17 cellular contexts compared by ENCODE assay signal in genomic region chr21:39220150-39220549, GRCh38. TPM values are rescaled to one million over a fixed set of nuclear protein-coding genes. Genes with fewer than 3 reads are reported as not detected.
DNase-seq lines count a peak whose midpoint lies in the region; ATAC-seq and TF ChIP-seq lines count a peak whose summit lies in the region.
"Had no signal": no experiment of that assay in that cellular context is flagged by ENCODE, and none has a peak within 500 bp of the region (broad histone marks: within the 10 kb centered on the region; RNA-seq: fewer than 3 reads in every experiment).

No MANE protein-coding gene starts in this region.

- WGBS in heart left ventricle, 4 donors: 46 to 59% (median 53%) methylated on average over 3 of the region's 3 CpGs
- 83 to 86% methylated on average over 3 of the region's 3 CpGs for WGBS in thyroid gland, 2 donors

- H3K4me3 ChIP-seq in heart left ventricle: no peak overlapping the region
- no peak overlapping the region for H3K4me3 ChIP-seq in thyroid gland (replicated peaks in 1 of 3)
- H3K4me3 ChIP-seq: A549, GM23338 had no signal

- H3K9me3 Mint-ChIP-seq in activated T-cell treated with anti-CD3 and anti-CD28 coated beads, Interleukin-2, amount 50 U/mL, for 24 hours: no peaks in the 10 kb centered on the region
- H3K9me3 Mint-ChIP-seq: CD14-positive monocyte; CD8-positive, alpha-beta memory T cell; GM23338 had no signal

- H3K27ac ChIP-seq in heart left ventricle (no peak overlapping the region), thyroid gland (peak overlapping the region in 2 of 3 donors; percentile 10 to 46)
- H3K27ac ChIP-seq: A549, HL-60 had no signal

- peaks cover 0 to 99% (median 77%) of the 10 kb centered on the region in 9 donors for H3K36me3 ChIP-seq in heart left ventricle
- H3K36me3 ChIP-seq in thyroid gland: peaks cover 0 to 5% of the 10 kb centered on the region in 2 donors

- H3K4me3 Mint-ChIP-seq in activated T-cell treated with anti-CD3 and anti-CD28 coated beads, Interleukin-2, amount 50 U/mL, for 24 hours: no peak overlapping the region
- H3K4me3 Mint-ChIP-seq: CD14-positive monocyte; CD8-positive, alpha-beta memory T cell; GM23338 had no signal

- peaks cover 27% of the 10 kb centered on the region for H3K4me1 Mint-ChIP-seq in activated T-cell treated with anti-CD3 and anti-CD28 coated beads, Interleukin-2, amount 50 U/mL, for 24 hours (ENCODE audit: low read depth)
- H3K4me1 Mint-ChIP-seq: CD14-positive monocyte, GM23338 had no signal

- peak; percentile 68 to 87 (median 84) for ATAC-seq in heart left ventricle
- ATAC-seq in Right ventricle myocardium inferior: no peak
- ATAC-seq: A549, GM23338 had no signal

- DNase-seq in activated T-cell treated with anti-CD3 and anti-CD28 coated beads, Interleukin-2, amount 50 U/mL, for 24 hours: no peak
- no peak for DNase-seq in activated T-cell treated with anti-CD3 and anti-CD28 coated beads, Interleukin-2, amount 50 U/mL, for 1 hour
- DNase-seq in heart left ventricle: no peak
- DNase-seq in Right ventricle myocardium inferior (ENCODE audit: missing footprints): no peak
- DNase-seq in stimulated activated CD4-positive, alpha-beta T cell treated with anti-CD3 and anti-CD28 coated beads, Interleukin-4, amount 100 ng/mL, for 1 hour: peak; percentile 11
- no peak for DNase-seq in stimulated activated CD4-positive, alpha-beta T cell treated with anti-CD3 and anti-CD28 coated beads, Interleukin-2, amount 100 ng/mL, for 24 hours
- DNase-seq in thyroid gland: no peak
- no peak for DNase-seq in HT-29 (ENCODE audit: low spot score)
- DNase-seq: Caco-2; CD8-positive, alpha-beta memory T cell; DND-41; GDM1; H7 had no signal

- peak overlapping the region; percentile 34 for H3K27ac Mint-ChIP-seq in activated T-cell treated with anti-CD3 and anti-CD28 coated beads, Interleukin-2, amount 50 U/mL, for 24 hours
- H3K27ac Mint-ChIP-seq: CD14-positive monocyte, GM23338 had no signal

- H3K4me1 ChIP-seq in heart left ventricle: peaks cover 0 to 5% (median 0%) of the 10 kb centered on the region in 12 donors
- H3K4me1 ChIP-seq in thyroid gland: peaks cover 27 to 28% of the 10 kb centered on the region in 2 donors
- H3K4me1 ChIP-seq: A549, Caco-2 had no signal

- H3K27me3 ChIP-seq in heart left ventricle: no peaks in the 10 kb centered on the region
- H3K27me3 ChIP-seq in thyroid gland: no peaks in the 10 kb centered on the region

- H3K27me3 Mint-ChIP-seq in activated T-cell treated with anti-CD3 and anti-CD28 coated beads, Interleukin-2, amount 50 U/mL, for 24 hours: no peaks in the 10 kb centered on the region
- H3K27me3 Mint-ChIP-seq: CD8-positive, alpha-beta memory T cell had no signal

- H3K36me3 Mint-ChIP-seq in activated T-cell treated with anti-CD3 and anti-CD28 coated beads, Interleukin-2, amount 50 U/mL, for 24 hours (ENCODE audit: low read depth): peaks cover 76% of the 10 kb centered on the region

- no peaks in the 10 kb centered on the region for H3K9me3 ChIP-seq in heart left ventricle
- no peaks in the 10 kb centered on the region for H3K9me3 ChIP-seq in thyroid gland
- H3K9me3 ChIP-seq: A549, Caco-2 had no signal

- intact Hi-C loops in heart left ventricle (cut with DNase I): no loop called here
- intact Hi-C loops in Right ventricle myocardium inferior (cut with DNase I): loop anchor here (10.0 kb wide), 1 partner anchor 75 kb away; no protein-coding TSS in a partner anchor
- intact Hi-C loops in thyroid gland (cut with DNase I): no loop called here

- TF ChIP-seq CTCF in heart left ventricle (IDR thresholded peaks at IDR 0.05) (no peak), thyroid gland (IDR thresholded peaks at IDR 0.05) (no peak)

- TF ChIP-seq POLR2A in heart left ventricle (IDR thresholded peaks at IDR 0.05): no peak
- no peak for TF ChIP-seq POLR2A in thyroid gland (IDR thresholded peaks at IDR 0.05)

RNA-seq across cellular contexts. Expression of gene PSMG1, which starts 36.9 kb away (rescaled TPM):
- total RNA-seq in heart left ventricle: 10 to 100 TPM; 12.0 to 31.6 (median 25.3) TPM
- polyA plus RNA-seq in heart left ventricle: 10 to 100 TPM; 34.5 to 35.2 TPM
- 18.8 TPM for total RNA-seq in Right ventricle myocardium inferior
- total RNA-seq in thyroid gland: 10 to 100 TPM; 33.0 to 54.2 (median 42.6) TPM
- 48.8 and 50.9 TPM in 2 replicates for total RNA-seq in HT-29 (2014; rRNA removed; shearing (Covaris generic))

Comparison
In these comparisons a context has a peak if more than half of its experiments do, and no peak if none do; other contexts are left out.
1. H3K27ac ChIP-seq: peak in thyroid gland (2 of 3); none in heart left ventricle (0 of 12).